In the genomic region with DNA sequence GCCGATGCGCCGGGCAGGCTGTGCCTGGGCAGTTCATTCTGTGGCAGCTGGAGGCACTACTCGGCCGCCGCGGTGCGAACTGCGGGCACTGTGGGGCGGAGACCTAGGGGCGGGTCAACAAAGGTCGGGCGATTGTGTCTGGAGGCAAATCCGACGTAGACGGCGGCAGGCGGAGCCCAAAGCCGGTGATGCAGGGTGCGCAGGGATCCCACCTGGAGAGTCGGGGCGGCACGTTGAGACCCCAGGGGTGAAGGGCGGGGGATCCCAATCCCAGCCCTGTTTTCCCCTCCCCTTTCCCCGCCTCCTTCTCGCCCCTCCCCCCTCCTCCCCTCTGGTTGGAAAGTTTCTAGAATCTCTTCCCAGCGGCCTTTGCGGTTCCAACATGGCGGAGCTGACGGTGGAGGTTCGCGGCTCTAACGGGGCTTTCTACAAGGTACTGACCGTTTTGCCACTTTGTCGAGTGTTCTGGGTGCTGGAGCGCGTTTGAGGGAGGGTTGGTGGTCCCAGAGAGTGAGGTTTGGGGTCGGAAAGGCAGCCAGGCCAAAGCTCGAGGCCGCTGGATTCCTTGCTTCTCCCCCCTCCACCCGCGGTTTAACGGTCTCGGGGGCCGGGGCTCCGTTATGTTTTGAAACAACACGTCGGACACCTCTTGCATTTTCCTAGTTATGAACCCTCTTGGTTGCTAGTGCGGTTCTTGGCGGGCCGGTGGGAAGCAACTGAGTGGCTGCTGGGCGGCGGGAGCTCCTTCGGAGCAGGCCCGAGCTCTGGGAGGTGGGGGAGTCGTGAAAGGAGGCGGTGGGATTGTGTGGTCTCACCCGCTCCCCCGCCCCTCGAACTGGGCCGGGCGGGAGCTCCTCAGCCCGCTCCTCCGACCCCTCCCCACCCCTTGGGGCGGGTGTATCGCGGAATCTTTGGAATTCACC, we compare ENCODE assay signal across 8 cellular contexts. TPM values are rescaled to one million over a fixed set of nuclear protein-coding genes. Genes with fewer than 3 reads are reported as not detected.
DNase-seq lines count a peak whose midpoint lies in the region; ATAC-seq and TF ChIP-seq lines count a peak whose summit lies in the region.

Gene FXR1 (plus strand): TSS at position 367 of the 923 bp plus-strand sequence. CDS start 16 bp downstream, at position 383.

- H2AFZ ChIP-seq in MM.1S (ENCODE audit: low read length) (peak within 1 kb of the TSS; percentile 62), neuron (ENCODE audit: low read depth, low read length) (peak within 1 kb of the TSS; percentile 94)

- no peaks in the 10 kb centered on the region for H3K9me2 ChIP-seq in MM.1S (replicated peaks; ENCODE audit: insufficient read depth, low read length)

- peaks cover 14% of the 10 kb centered on the region; the same call in 1 of the 2 replicates for H3F3A ChIP-seq in MM.1S (ENCODE audit: insufficient read depth, low read length)

- H3K79me2 ChIP-seq in MM.1S (ENCODE audit: low read length) = peaks cover 52% of the 10 kb centered on the region

- H3K36me3 ChIP-seq in MM.1S (replicated peaks; ENCODE audit: insufficient read depth, low read length) = peaks cover 17% of the 10 kb centered on the region
- peaks cover 23% of the 10 kb centered on the region for H3K36me3 ChIP-seq in neuron (ENCODE audit: insufficient read depth, low read length)

- TF ChIP-seq CTCF in MM.1S (IDR thresholded peaks at IDR 0.05; ENCODE audit: low read length) = peak; percentile 79
- peak; percentile 76 for TF ChIP-seq CTCF in foreskin keratinocyte (conservative IDR thresholded peaks at IDR 0.05)
- no peak for TF ChIP-seq CTCF in subcutaneous adipose tissue (IDR thresholded peaks at IDR 0.05; ENCODE audit: low read depth)

- H3K27me3 ChIP-seq in MM.1S (replicated peaks; ENCODE audit: insufficient read depth, low read length) (no peaks in the 10 kb centered on the region), foreskin keratinocyte (no peaks in the 10 kb centered on the region), neuron (ENCODE audit: insufficient read depth, low read length) (no peaks in the 10 kb centered on the region)

- H3K27ac ChIP-seq in MM.1S (ENCODE audit: low read length) = peak within 1 kb of the TSS; percentile 78
- peak within 1 kb of the TSS; percentile 94 for H3K27ac ChIP-seq in foreskin keratinocyte

- H3K9me3 ChIP-seq in MM.1S (replicated peaks; ENCODE audit: insufficient read depth, low read length) (no peaks in the 10 kb centered on the region), neuron (ENCODE audit: low read length) (no peaks in the 10 kb centered on the region)

- peak; percentile 99 for ATAC-seq in foreskin keratinocyte

- H3K4me3 ChIP-seq in MM.1S (ENCODE audit: low read length) = peak within 1 kb of the TSS; percentile 94
- peak within 1 kb of the TSS; percentile 99 for H3K4me3 ChIP-seq in neuron (ENCODE audit: low read length)

- DNase-seq in GF-D8 (lab: John Stamatoyannopoulos, UW) = peak; percentile 83
- peak; percentile 85 for DNase-seq in HCEC 1CT
- peak; percentile 98 for DNase-seq in MM.1S
- peak; percentile 61 for DNase-seq in SIG-M5 (lab: John Stamatoyannopoulos, UW)
- peak; percentile 87 for DNase-seq in activated gamma-delta T cell treated with Interleukin-2 at 50 U/mL for 16 hours
- peak; percentile 72 to 83 for DNase-seq in foreskin keratinocyte

- peak within 1 kb of the TSS; percentile 65 for H3K4me2 ChIP-seq in MM.1S (ENCODE audit: low read depth, low read length)

- H3K4me1 ChIP-seq in MM.1S (ENCODE audit: low read length) (peaks cover 30% of the 10 kb centered on the region), foreskin keratinocyte (peaks cover 13% of the 10 kb centered on the region), neuron (ENCODE audit: insufficient read depth, low read length) (peaks cover 21% of the 10 kb centered on the region)

- peak within 1 kb of the TSS; percentile 94 for H3K9ac ChIP-seq in MM.1S (ENCODE audit: low read length)

- peaks cover 20% of the 10 kb centered on the region for H4K20me1 ChIP-seq in MM.1S (ENCODE audit: insufficient read depth, low read length)

RNA-seq across cellular contexts. Expression of gene FXR1, which starts in this region (rescaled TPM):
- total RNA-seq in foreskin keratinocyte (109 and 111 TPM in 2 replicates), subcutaneous adipose tissue (100 to 1,000 TPM; 120 to 169 (median 130) TPM)
- polyA plus RNA-seq in foreskin keratinocyte = 53.5 and 60.5 TPM in 2 replicates

Comparison
In these comparisons a context has a peak if more than half of its experiments do, and no peak if none do; other contexts are left out.
1. Peak in every context shown above with its lines: DNase-seq, ATAC-seq, H3K4me3 ChIP-seq and H3K27ac ChIP-seq.